15 cellular contexts compared by ENCODE assay signal in the genomic region with DNA sequence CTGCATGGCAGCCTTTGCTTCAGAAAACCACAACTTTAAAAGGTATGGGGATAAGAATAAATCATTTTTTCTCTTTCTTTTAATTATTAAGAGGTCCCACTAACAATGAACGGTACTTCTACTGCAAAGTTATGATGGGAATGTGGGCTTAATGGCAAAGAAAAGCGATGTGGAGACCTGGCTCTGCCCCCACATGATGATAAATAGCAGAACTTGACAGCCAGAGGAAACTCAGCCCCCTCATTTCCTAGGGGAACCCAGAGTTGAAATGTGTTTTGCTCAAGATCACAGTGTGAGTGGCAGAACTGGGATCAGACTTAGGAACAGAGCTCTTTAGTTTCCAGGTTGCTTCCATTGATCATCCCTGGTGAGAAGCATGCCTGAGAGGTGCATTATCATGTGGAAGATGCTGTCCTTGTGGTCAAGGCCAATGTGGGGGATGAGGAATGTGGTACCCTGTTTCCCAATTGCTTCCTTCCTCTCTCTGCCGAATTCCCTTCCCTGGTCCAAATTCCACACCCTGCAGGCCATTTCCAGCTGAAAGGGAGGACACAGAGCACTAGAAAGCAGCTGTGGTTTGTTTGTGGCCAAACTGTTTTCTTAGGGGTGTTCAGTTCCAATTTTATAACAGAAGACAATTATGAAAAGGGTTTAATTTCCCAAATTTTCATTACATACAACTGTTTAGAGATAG.
DNase-seq lines count a peak whose midpoint lies in the region; ATAC-seq, FAIRE-seq and TF ChIP-seq lines count a peak whose summit lies in the region.
"Had no signal": no experiment of that assay in that cellular context is flagged by ENCODE, and none has a peak within 500 bp of the region (broad histone marks: within the 10 kb centered on the region; RNA-seq: fewer than 3 reads in every experiment).

No MANE protein-coding gene starts in this region.

- H3K4me3 ChIP-seq in astrocyte (ENCODE audit: insufficient read depth, low read depth, low read length) (no peak overlapping the region), mesodermal cell (ENCODE audit: extremely low read depth, insufficient read depth, low read length, poor library complexity, severe bottlenecking) (no peak overlapping the region)
- H3K4me3 ChIP-seq: tibial artery had no signal

- no peak overlapping the region for H3K27ac ChIP-seq in astrocyte (ENCODE audit: low read depth, low read length)
- peak overlapping the region; percentile 55 for H3K27ac ChIP-seq in mesodermal cell (ENCODE audit: low read depth, low read length, severe bottlenecking)
- H3K27ac ChIP-seq: tibial artery had no signal

- no peaks in the 10 kb centered on the region for H4K20me1 ChIP-seq in astrocyte (ENCODE audit: insufficient read depth, low read length)

- no peaks in the 10 kb centered on the region for H3K79me2 ChIP-seq in astrocyte (ENCODE audit: insufficient read depth, low read length)

- H3K4me3 Mint-ChIP-seq in stimulated activated naive CD8-positive, alpha-beta T cell treated with anti-CD3 and anti-CD28 coated beads, Interleukin-15, Interleukin-2, amounts not matched to agents 100 ng/mL and 50 ng/mL, for 24 hours, result peak overlapping the region; percentile 62
- H3K4me3 Mint-ChIP-seq in astrocyte (ENCODE audit: unreplicated experiment), result peak overlapping the region; percentile 9
- H3K4me3 Mint-ChIP-seq: T-helper 1 cell treated with Interleukin-12 subunit alpha and Interleukin-12 subunit beta and Interleukin-4 antibody, amounts not matched to agents 30 μg/mL and 1 μg/mL, for 36 hours had no signal

- no peak overlapping the region for H3K4me2 ChIP-seq in astrocyte (ENCODE audit: low read length)

- peak overlapping the region; percentile 99 for H3K27ac Mint-ChIP-seq in stimulated activated naive CD8-positive, alpha-beta T cell treated with anti-CD3 and anti-CD28 coated beads, Interleukin-15, Interleukin-2, amounts not matched to agents 100 ng/mL and 50 ng/mL, for 24 hours
- H3K27ac Mint-ChIP-seq in astrocyte (ENCODE audit: unreplicated experiment), result peak overlapping the region; percentile 50

- H3K4me1 ChIP-seq in astrocyte (ENCODE audit: insufficient read depth, low read length) (no peaks in the 10 kb centered on the region), mesodermal cell (ENCODE audit: control insufficient read depth, insufficient read depth, low read length, poor library complexity, severe bottlenecking) (peaks cover 24% of the 10 kb centered on the region)
- H3K4me1 ChIP-seq: tibial artery had no signal

- H2AFZ ChIP-seq in astrocyte (ENCODE audit: low read depth, low read length), result no peak overlapping the region

- FAIRE-seq in astrocyte (lab: Jason Lieb, UNC), result no peak

- no peak for DNase-seq in stimulated activated naive CD8-positive, alpha-beta T cell treated with anti-CD3 and anti-CD28 coated beads, Interleukin-15, Interleukin-2, amounts not matched to agents 100 U/mL and 50 U/mL, for 24 hours
- DNase-seq in astrocyte (ENCODE audit: low read depth) (peak; percentile 81), MV-4-11 (lab: John Stamatoyannopoulos, UW) (no peak)
- DNase-seq: activated CD4-positive, alpha-beta T cell treated with anti-CD3 and anti-CD28 coated beads, Interleukin-2, amount 50 U/mL, for 48 hours; amniotic stem cell; dermis blood vessel endothelial cell; DMS79 treated with DMSO at 0.1 percent for 48 hours; NCI-H2029 treated with DMSO at 0.1 percent for 48 hours; tibial artery had no signal

- H3K4me1 Mint-ChIP-seq in stimulated activated naive CD8-positive, alpha-beta T cell treated with anti-CD3 and anti-CD28 coated beads, Interleukin-15, Interleukin-2, amounts not matched to agents 100 ng/mL and 50 ng/mL, for 24 hours (ENCODE audit: low read depth), result peaks cover 98% of the 10 kb centered on the region
- H3K4me1 Mint-ChIP-seq in astrocyte (ENCODE audit: low read depth, unreplicated experiment), result peaks cover 36% of the 10 kb centered on the region

- no peaks in the 10 kb centered on the region for H3K9me3 ChIP-seq in astrocyte (ENCODE audit: insufficient read depth, low read depth, low read length)
- H3K9me3 ChIP-seq in mesodermal cell (ENCODE audit: control insufficient read depth, low read length), result no peaks in the 10 kb centered on the region
- H3K9me3 ChIP-seq: tibial artery had no signal

- H3K27me3 ChIP-seq in astrocyte (ENCODE audit: insufficient read depth, low read length), result no peaks in the 10 kb centered on the region
- H3K27me3 ChIP-seq: tibial artery had no signal

- peaks cover 3% of the 10 kb centered on the region for H3K9me3 Mint-ChIP-seq in stimulated activated naive CD8-positive, alpha-beta T cell treated with anti-CD3 and anti-CD28 coated beads, Interleukin-15, Interleukin-2, amounts not matched to agents 100 ng/mL and 50 ng/mL, for 24 hours
- no peaks in the 10 kb centered on the region for H3K9me3 Mint-ChIP-seq in astrocyte (ENCODE audit: unreplicated experiment)
- H3K9me3 Mint-ChIP-seq: T-helper 1 cell treated with Interleukin-12 subunit alpha and Interleukin-12 subunit beta and Interleukin-4 antibody, amounts not matched to agents 30 μg/mL and 1 μg/mL, for 36 hours had no signal

- no peaks in the 10 kb centered on the region for H3K27me3 Mint-ChIP-seq in stimulated activated naive CD8-positive, alpha-beta T cell treated with anti-CD3 and anti-CD28 coated beads, Interleukin-15, Interleukin-2, amounts not matched to agents 100 ng/mL and 50 ng/mL, for 24 hours
- H3K27me3 Mint-ChIP-seq in astrocyte (ENCODE audit: low read depth, unreplicated experiment), result no peaks in the 10 kb centered on the region

- no CpG with 5 or more reads among the region's 3 CpGs for WGBS in mesodermal cell (ENCODE audit: insufficient coverage in 2 of 2), 2 experiments

- H3K9ac ChIP-seq in astrocyte (ENCODE audit: low read length), result no peak overlapping the region

- H3K36me3 ChIP-seq in astrocyte (ENCODE audit: insufficient read depth, low read length) (no peaks in the 10 kb centered on the region), mesodermal cell (ENCODE audit: control insufficient read depth, insufficient read depth, low read length) (no peaks in the 10 kb centered on the region)
- H3K36me3 ChIP-seq: tibial artery had no signal

- no peak for TF ChIP-seq CTCF in astrocyte (IDR thresholded peaks at IDR 0.05; ENCODE audit: insufficient read depth, low read depth, low read length)

- peaks cover 72% of the 10 kb centered on the region for H3K36me3 Mint-ChIP-seq in stimulated activated naive CD8-positive, alpha-beta T cell treated with anti-CD3 and anti-CD28 coated beads, Interleukin-15, Interleukin-2, amounts not matched to agents 100 ng/mL and 50 ng/mL, for 24 hours (ENCODE audit: low read depth)
- no peaks in the 10 kb centered on the region for H3K36me3 Mint-ChIP-seq in astrocyte (ENCODE audit: low read depth, unreplicated experiment)

- ATAC-seq in stimulated activated naive CD8-positive, alpha-beta T cell treated with anti-CD3 and anti-CD28 coated beads, Interleukin-15, Interleukin-2, amounts not matched to agents 100 U/mL and 50 U/mL, for 24 hours, result no peak
- ATAC-seq in HG02798 (IDR thresholded peaks at IDR 0.05; ENCODE audit: poor library complexity, unreplicated experiment) (no peak), HG02973 (IDR thresholded peaks at IDR 0.05; ENCODE audit: unreplicated experiment) (no peak), GM21526 (IDR thresholded peaks at IDR 0.05; ENCODE audit: low FRiP score, unreplicated experiment) (no peak)
